In genomic region chr7:4631021-4631663, GRCh38 we compare ENCODE assay signal across 1 cellular context.
TF ChIP-seq lines count a peak whose summit lies in the region.

No MANE protein-coding gene starts in this region.

TF ChIP-seq in SK-N-SH, 30 proteins besides CTCF, POLR2A, EP300 and RAD21 (continued from another document):
- TF ChIP-seq IRF3 (IDR thresholded peaks at IDR 0.05; ENCODE audit: low read depth, low read length), result no peak
- no peak for TF ChIP-seq NFIC (IDR thresholded peaks at IDR 0.05; ENCODE audit: borderline replicate concordance)
